Comparison of ENCODE assay signal across 1 cellular context in genomic region chr1:246417152-246417812, GRCh38.
TF ChIP-seq lines count a peak whose summit lies in the region.

No MANE protein-coding gene starts in this region.

TF ChIP-seq in H1, 55 proteins besides CTCF, POLR2A, EP300 and RAD21 (continued from another document):
- no peak for TF ChIP-seq USF2 (IDR thresholded peaks at IDR 0.05; ENCODE audit: low read length)
- no peak for TF ChIP-seq NANOG (IDR thresholded peaks at IDR 0.05; ENCODE audit: insufficient read depth, low read depth, low read length, poor library complexity, severe bottlenecking)
- TF ChIP-seq SUZ12 (IDR thresholded peaks at IDR 0.05; ENCODE audit: low read length) = no peak
- TF ChIP-seq YY1 (IDR thresholded peaks at IDR 0.05; ENCODE audit: low read depth, low read length) = no peak
- no peak for TF ChIP-seq TAF1 (IDR thresholded peaks at IDR 0.05; ENCODE audit: low read depth, low read length)
- TF ChIP-seq TEAD4 (IDR thresholded peaks at IDR 0.05; ENCODE audit: low read depth, low read length) = no peak
- no peak for TF ChIP-seq TBP (IDR thresholded peaks at IDR 0.05; ENCODE audit: low read depth, low read length)
- TF ChIP-seq GTF2F1 (IDR thresholded peaks at IDR 0.05; ENCODE audit: borderline replicate concordance, low read depth, low read length) = no peak
- TF ChIP-seq FOSL1 (IDR thresholded peaks at IDR 0.05; ENCODE audit: insufficient read depth, low read depth, low read length) = no peak
- TF ChIP-seq MAX (IDR thresholded peaks at IDR 0.05) = no peak
- TF ChIP-seq SP2 (IDR thresholded peaks at IDR 0.05; ENCODE audit: low read length) = no peak
- TF ChIP-seq E2F6 (IDR thresholded peaks at IDR 0.05) = no peak
- no peak for TF ChIP-seq JUND (IDR thresholded peaks at IDR 0.05; ENCODE audit: low read length)
TF ChIP-seq in H1: peak in this region for 0.
